1 cellular context compared by ENCODE assay signal in genomic region chr7:36390199-36391090, GRCh38.
A peak's percentile ranks its signal among the peaks of the same experiment; 100 is the strongest.
TF ChIP-seq lines count a peak whose summit lies in the region.

No MANE protein-coding gene starts in this region.

TF ChIP-seq in HepG2, 621 proteins besides CTCF, POLR2A, EP300 and RAD21 (continued from another document):
- TF ChIP-seq TBL1XR1 (IDR thresholded peaks at IDR 0.05; ENCODE audit: borderline replicate concordance, low read length, partially characterized antibody): no peak
- TF ChIP-seq GLI4 (CRISPR knock-in tag; IDR thresholded peaks at IDR 0.05; ENCODE audit: borderline replicate concordance): peak; percentile 64; the same call in 1 of the 2 replicates
- TF ChIP-seq AFF4 (CRISPR knock-in tag; IDR thresholded peaks at IDR 0.05): no peak
- TF ChIP-seq ZNF225 (CRISPR knock-in tag; IDR thresholded peaks at IDR 0.05): no peak
- no peak for TF ChIP-seq ZNF3 (CRISPR knock-in tag; IDR thresholded peaks at IDR 0.05)
TF ChIP-seq in HepG2: peak in this region for 126.
